In genomic region chr12:12356886-12357696, GRCh38 we compare ENCODE assay signal across 8 cellular contexts.
DNase-seq lines count a peak whose midpoint lies in the region; ATAC-seq and FAIRE-seq lines count a peak whose summit lies in the region.

Gene BORCS5, plus strand, starts transcription at chr12:12357078. Its CDS starts 374 bp downstream, at chr12:12357452.

- DNase-seq in AML-193 (lab: John Stamatoyannopoulos, UW) (peak; percentile 90 to 91), NCI-H446 (lab: John Stamatoyannopoulos, UW) (peak; percentile 84 to 97), cerebellar cortex (ENCODE audit: low spot score) (peak; percentile 98)
- DNase-seq in stimulated activated CD4-positive, alpha-beta T cell treated with anti-CD3 and anti-CD28 coated beads, Interleukin-12 subunit alpha, Interleukin-12 subunit beta, amount 100 ng/mL, for 4 hours = peak; percentile 97

- peak; percentile 47 for FAIRE-seq in islet of Langerhans (lab: Jason Lieb, UNC)

- ATAC-seq in GM19035 (IDR thresholded peaks at IDR 0.05; ENCODE audit: unreplicated experiment) = peak; percentile 87
- ATAC-seq in HG03354 (IDR thresholded peaks at IDR 0.05; ENCODE audit: poor library complexity, severe bottlenecking, unreplicated experiment) = peak; percentile 91
- peak; percentile 89 to 91 for ATAC-seq in activated CD4-positive, CD25-positive, alpha-beta regulatory T cell treated with anti-CD3 and anti-CD28 coated beads, Interleukin-2, amount 50 U/mL, for 24 hours

Comparison
In these comparisons a context has a peak if more than half of its experiments do, and no peak if none do; other contexts are left out.
1. Peak in every context shown above with its lines: DNase-seq and ATAC-seq.